In the genomic region with DNA sequence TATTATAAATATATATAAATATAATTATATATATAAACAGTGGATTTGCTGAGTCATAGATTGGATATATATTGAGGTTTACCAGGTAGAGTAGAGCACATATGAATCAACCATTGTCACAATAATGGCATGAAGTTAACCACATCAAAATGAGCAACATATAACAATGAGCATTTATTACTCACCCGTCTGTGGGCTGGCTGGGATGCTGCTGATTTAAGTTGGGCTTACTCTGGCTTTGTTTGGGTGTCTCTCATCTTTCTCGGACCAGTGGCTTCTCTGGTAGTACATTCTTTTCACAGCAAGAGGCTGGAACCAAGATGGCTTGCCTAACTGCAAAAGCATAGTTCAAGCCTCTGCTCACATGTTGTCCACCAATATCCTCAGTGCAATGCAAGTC, we compare ENCODE assay signal across 23 cellular contexts.
A peak's percentile ranks its signal among the peaks of the same experiment; 100 is the strongest.
DNase-seq lines count a peak whose midpoint lies in the region; ATAC-seq, FAIRE-seq and TF ChIP-seq lines count a peak whose summit lies in the region.
"Had no signal": no experiment of that assay in that cellular context is flagged by ENCODE, and none has a peak within 500 bp of the region (broad histone marks: within the 10 kb centered on the region; RNA-seq: fewer than 3 reads in every experiment).

No MANE protein-coding gene starts in this region.

- no peak overlapping the region for H3K27ac ChIP-seq in keratinocyte (ENCODE audit: control insufficient read depth, insufficient read depth, low read length)
- H3K27ac ChIP-seq: BLaER1 treated with 17β-estradiol and CSF1 and Interleukin-3, amounts not matched to agents 10 nM and 100 nM; prostate gland had no signal

- H3K4me2 ChIP-seq in keratinocyte (ENCODE audit: control insufficient read depth, extremely low read depth, insufficient read depth, low read depth, low read length): no peak overlapping the region
- H3K4me2 ChIP-seq: BLaER1 treated with 17β-estradiol and CSF1 and Interleukin-3, amounts not matched to agents 10 nM and 100 nM had no signal

- H3K79me2 ChIP-seq in keratinocyte (ENCODE audit: control insufficient read depth, insufficient read depth, low read length): no peaks in the 10 kb centered on the region

- H3K9me1 ChIP-seq in keratinocyte (ENCODE audit: control insufficient read depth, extremely low read depth, insufficient read depth, low read length): no peaks in the 10 kb centered on the region

- TF ChIP-seq CTCF in keratinocyte (optimal IDR thresholded peaks at IDR 0.05 in 1 of 3, IDR thresholded peaks at IDR 0.05 in 1 of 3, conservative IDR thresholded peaks at IDR 0.05 in 1 of 3; ENCODE audit: extremely low read depth in 1 of 3, insufficient read depth in 2 of 3, low read length in 3 of 3): no peak

- H3K4me1 ChIP-seq in keratinocyte (ENCODE audit: control insufficient read depth, extremely low read depth, insufficient read depth, low read length): peaks cover 3% of the 10 kb centered on the region
- H3K4me1 ChIP-seq: BLaER1 treated with 17β-estradiol and CSF1 and Interleukin-3, amounts not matched to agents 10 nM and 100 nM; prostate gland had no signal

- no peak overlapping the region for H3K4me3 Mint-ChIP-seq in T-cell
- H3K4me3 Mint-ChIP-seq: endodermal cell, nephron had no signal

- no peaks in the 10 kb centered on the region for H3K36me3 Mint-ChIP-seq in T-cell

- H3K27me3 Mint-ChIP-seq in T-cell: peaks cover 0 to 24% of the 10 kb centered on the region in 2 donors

- intact Hi-C loops in cardiac septum (cut with DNase I): no loop called here

- POLR2A ChIA-PET in T-cell (lab: Charles Lee): no interaction called here

- dilution Hi-C loops in keratinocyte (cut with MboI; ENCODE audit: extremely low pct_ligation_motif_present, low sequenced_read_pairs): no loop called here

- H3K9ac ChIP-seq in keratinocyte (ENCODE audit: control insufficient read depth, extremely low read depth, insufficient read depth, low read length): no peak overlapping the region
- H3K9ac ChIP-seq: BLaER1 treated with 17β-estradiol and CSF1 and Interleukin-3, amounts not matched to agents 10 nM and 100 nM had no signal

- no peaks in the 10 kb centered on the region for H3K36me3 ChIP-seq in keratinocyte (ENCODE audit: control insufficient read depth in 2 of 2, extremely low read depth in 1 of 2, insufficient read depth in 2 of 2, low read length in 2 of 2)
- H3K36me3 ChIP-seq: BLaER1 treated with 17β-estradiol and CSF1 and Interleukin-3, amounts not matched to agents 10 nM and 100 nM; prostate gland had no signal

- H4K20me1 ChIP-seq in keratinocyte (ENCODE audit: control insufficient read depth, extremely low read depth, insufficient read depth, low read length): no peaks in the 10 kb centered on the region
- H4K20me1 ChIP-seq: BLaER1 treated with 17β-estradiol and CSF1 and Interleukin-3, amounts not matched to agents 10 nM and 100 nM had no signal

- ATAC-seq in GM21825 (IDR thresholded peaks at IDR 0.05; ENCODE audit: unreplicated experiment) (no peak), T-cell (replicated peaks in 1 of 4) (no peak)

- H3K9me3 ChIP-seq in keratinocyte (ENCODE audit: control insufficient read depth, low read depth, low read length): no peaks in the 10 kb centered on the region
- H3K9me3 ChIP-seq: BLaER1 treated with 17β-estradiol and CSF1 and Interleukin-3, amounts not matched to agents 10 nM and 100 nM; prostate gland had no signal

- FAIRE-seq in keratinocyte (lab: Jason Lieb, UNC): peak; percentile 56
- FAIRE-seq: small intestine had no signal

- CTCF ChIA-PET in T-cell (lab: Charles Lee): no interaction called here

- H3K4me1 Mint-ChIP-seq in T-cell: no peaks in the 10 kb centered on the region
- H3K4me1 Mint-ChIP-seq: endodermal cell had no signal

- DNase-seq in Daoy (ENCODE audit: low read depth): peak; percentile 70
- peak; percentile 15 for DNase-seq in LHCN-M2 (ENCODE audit: low read depth)
- peak; percentile 72 for DNase-seq in astrocyte of the hippocampus (ENCODE audit: low read depth, low spot score)
- DNase-seq in keratinocyte (ENCODE audit: low read depth, low spot score): peak; percentile 26
- DNase-seq in cardiac septum (ENCODE audit: low spot score): no peak
- no peak for DNase-seq in T-cell
- no peak for DNase-seq in NCI-H510A treated with DMSO at 0.1 percent for 48 hours (lab: John Stamatoyannopoulos, UW)
- DNase-seq: activated CD4-positive, alpha-beta T cell treated with anti-CD3 and anti-CD28 coated beads for 4 hours; activated CD8-positive, alpha-beta memory T cell treated with anti-CD3 and anti-CD28 coated beads, Interleukin-2, amount 50 U/mL, for 4 hours; activated effector memory CD4-positive, alpha-beta T cell treated with Interleukin-2 at 50 U/mL for 16 hours; amniotic stem cell; endodermal cell; GDM1; KBM-7; NCI-H1930; NCI-H446 treated with DMSO at 0.1 percent for 48 hours; NK-92 treated with Interleukin-12 subunit alpha and Interleukin-12 subunit beta, amount 100 ng/mL, for 24 hours; small intestine; stimulated activated CD4-positive, alpha-beta T cell treated with anti-CD3 and anti-CD28 coated beads, Interleukin-2, amount 100 ng/mL, for 48 hours had no signal

- H3K9me3 Mint-ChIP-seq in T-cell: no peaks in the 10 kb centered on the region
- H3K9me3 Mint-ChIP-seq: endodermal cell, nephron had no signal

- H3K27ac Mint-ChIP-seq in T-cell: no peak overlapping the region
- H3K27ac Mint-ChIP-seq: endodermal cell, nephron had no signal

- H3K27me3 ChIP-seq in keratinocyte (ENCODE audit: control insufficient read depth, extremely low read depth, insufficient read depth, low read length): peaks cover 8% of the 10 kb centered on the region
- H3K27me3 ChIP-seq: BLaER1 treated with 17β-estradiol and CSF1 and Interleukin-3, amounts not matched to agents 10 nM and 100 nM had no signal

- H3K4me3 ChIP-seq in keratinocyte (ENCODE audit: control insufficient read depth in 2 of 3, extremely low read depth in 1 of 3, insufficient read depth in 2 of 3, low read depth in 1 of 3, low read length in 3 of 3): no peak overlapping the region
- H3K4me3 ChIP-seq: BLaER1 treated with 17β-estradiol and CSF1 and Interleukin-3, amounts not matched to agents 10 nM and 100 nM; prostate gland had no signal

- H2AFZ ChIP-seq in keratinocyte (ENCODE audit: control insufficient read depth, low read length): no peak overlapping the region

Comparison
In these comparisons a context has a peak if more than half of its experiments do, and no peak if none do; other contexts are left out.
1. DNase-seq: peak in Daoy (single experiment), LHCN-M2 (single experiment), astrocyte of the hippocampus (single experiment) and keratinocyte (single experiment); none in cardiac septum (single experiment), T-cell (0 of 34) and NCI-H510A treated with DMSO at 0.1 percent for 48 hours (single experiment).